Comparison of ENCODE assay signal across 2 cellular contexts in genomic region chr22:24392218-24392931, GRCh38.
TF ChIP-seq lines count a peak whose summit lies in the region.

No MANE protein-coding gene starts in this region.

TF ChIP-seq in H1, 55 proteins besides CTCF, POLR2A, EP300 and RAD21 (continues in another document):
- TF ChIP-seq GABPA (IDR thresholded peaks at IDR 0.05; ENCODE audit: borderline replicate concordance, insufficient read depth, low read length) (no peak), CHD7 (IDR thresholded peaks at IDR 0.05; ENCODE audit: insufficient replicate concordance, low read length) (no peak), RFX5 (IDR thresholded peaks at IDR 0.05; ENCODE audit: borderline replicate concordance, low read depth, low read length) (no peak), YY1 (IDR thresholded peaks at IDR 0.05; ENCODE audit: low read depth, low read length) (no peak), CTBP2 (IDR thresholded peaks at IDR 0.05; ENCODE audit: borderline replicate concordance, insufficient read depth, insufficient read length, low read length) (no peak), CEBPB (IDR thresholded peaks at IDR 0.05; ENCODE audit: low read depth, low read length) (no peak), EGR1 (IDR thresholded peaks at IDR 0.05; ENCODE audit: borderline replicate concordance, low read depth, low read length) (no peak), SIN3A (conservative IDR thresholded peaks at IDR 0.05 in 1 of 2, IDR thresholded peaks at IDR 0.05 in 1 of 2; ENCODE audit: low read depth in 1 of 2, low read length in 2 of 2) (no peak), CBX8 (IDR thresholded peaks at IDR 0.05; ENCODE audit: borderline replicate concordance, low read depth, low read length) (no peak), GTF2F1 (IDR thresholded peaks at IDR 0.05; ENCODE audit: borderline replicate concordance, low read depth, low read length) (no peak), ZNF274 (IDR thresholded peaks at IDR 0.05; ENCODE audit: borderline replicate concordance, extremely low read depth, low read length) (no peak)
- TF ChIP-seq, protein P1, sequence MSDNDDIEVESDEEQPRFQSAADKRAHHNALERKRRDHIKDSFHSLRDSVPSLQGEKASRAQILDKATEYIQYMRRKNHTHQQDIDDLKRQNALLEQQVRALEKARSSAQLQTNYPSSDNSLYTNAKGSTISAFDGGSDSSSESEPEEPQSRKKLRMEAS (IDR thresholded peaks at IDR 0.05) = no peak
- TF ChIP-seq, protein P2, sequence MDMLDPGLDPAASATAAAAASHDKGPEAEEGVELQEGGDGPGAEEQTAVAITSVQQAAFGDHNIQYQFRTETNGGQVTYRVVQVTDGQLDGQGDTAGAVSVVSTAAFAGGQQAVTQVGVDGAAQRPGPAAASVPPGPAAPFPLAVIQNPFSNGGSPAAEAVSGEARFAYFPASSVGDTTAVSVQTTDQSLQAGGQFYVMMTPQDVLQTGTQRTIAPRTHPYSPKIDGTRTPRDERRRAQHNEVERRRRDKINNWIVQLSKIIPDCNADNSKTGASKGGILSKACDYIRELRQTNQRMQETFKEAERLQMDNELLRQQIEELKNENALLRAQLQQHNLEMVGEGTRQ (IDR thresholded peaks at IDR 0.05; ENCODE audit: low read length) = no peak
- TF ChIP-seq, protein P3, sequence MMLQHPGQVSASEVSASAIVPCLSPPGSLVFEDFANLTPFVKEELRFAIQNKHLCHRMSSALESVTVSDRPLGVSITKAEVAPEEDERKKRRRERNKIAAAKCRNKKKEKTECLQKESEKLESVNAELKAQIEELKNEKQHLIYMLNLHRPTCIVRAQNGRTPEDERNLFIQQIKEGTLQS (IDR thresholded peaks at IDR 0.05; ENCODE audit: insufficient read depth, low read depth, low read length) = no peak

TF ChIP-seq in GM12891, 5 proteins besides CTCF, POLR2A, EP300 and RAD21:
- TF ChIP-seq PAX5 (IDR thresholded peaks at IDR 0.05; ENCODE audit: insufficient read depth, low read length, severe bottlenecking) (no peak), SPI1 (IDR thresholded peaks at IDR 0.05; ENCODE audit: low read depth, low read length) (no peak), POLR2AphosphoS5 (IDR thresholded peaks at IDR 0.05; ENCODE audit: low read depth, low read length) (no peak), POU2F2 (IDR thresholded peaks at IDR 0.05; ENCODE audit: low read depth, low read length) (no peak), TAF1 (IDR thresholded peaks at IDR 0.05; ENCODE audit: low read depth, low read length) (no peak)
